25 cellular contexts compared by ENCODE assay signal in genomic region chr1:243568793-243569192, GRCh38.
A peak's percentile ranks its signal among the peaks of the same experiment; 100 is the strongest.
DNase-seq lines count a peak whose midpoint lies in the region; FAIRE-seq and TF ChIP-seq lines count a peak whose summit lies in the region.
"Had no signal": no experiment of that assay in that cellular context is flagged by ENCODE, and none has a peak within 500 bp of the region (broad histone marks: within the 10 kb centered on the region; RNA-seq: fewer than 3 reads in every experiment).

No MANE protein-coding gene starts in this region.

- peak; percentile 64 for FAIRE-seq in astrocyte (lab: Jason Lieb, UNC)
- FAIRE-seq: A549, pancreas had no signal

- no peaks in the 10 kb centered on the region for H3K9me3 Mint-ChIP-seq in astrocyte (ENCODE audit: unreplicated experiment)
- no peaks in the 10 kb centered on the region for H3K9me3 Mint-ChIP-seq in activated CD4-positive, alpha-beta memory T cell treated with anti-CD3 and anti-CD28 coated beads, Interleukin-2, amount 10 ng/mL, durations not matched to agents 7 days and 5 days
- H3K9me3 Mint-ChIP-seq: activated T-helper 1 cell treated with anti-CD3 and anti-CD28 coated beads, Interleukin-12 subunit alpha, Interleukin-12 subunit beta, Interleukin-2, Interleukin-4 antibody, amounts not matched to agents 30 ng/mL and 10 ng/mL and 1 ng/mL, durations not matched to agents 14 hours and 24 hours and 36 hours; CD8-positive, alpha-beta T cell; dendritic cell treated with granulocyte-macrophage colony-stimulating factor and Interleukin-4, amounts not matched to agents 40 ng/mL and 50 ng/mL, for 4 days; natural killer cell had no signal

- H3K27me3 Mint-ChIP-seq in astrocyte (ENCODE audit: low read depth, unreplicated experiment), result no peaks in the 10 kb centered on the region
- no peaks in the 10 kb centered on the region for H3K27me3 Mint-ChIP-seq in activated CD4-positive, alpha-beta memory T cell treated with anti-CD3 and anti-CD28 coated beads, Interleukin-2, amount 10 ng/mL, durations not matched to agents 7 days and 5 days
- H3K27me3 Mint-ChIP-seq: activated CD4-positive, alpha-beta T cell treated with anti-CD3 and anti-CD28 coated beads for 36 hours; activated CD8-positive, alpha-beta memory T cell treated with anti-CD3 and anti-CD28 coated beads, Interleukin-2, amount 10 ng/mL, durations not matched to agents 7 days and 5 days; activated naive CD8-positive, alpha-beta T cell; dendritic cell treated with granulocyte-macrophage colony-stimulating factor and Interleukin-4, amounts not matched to agents 40 ng/mL and 50 ng/mL, for 4 days had no signal

- H3K4me1 ChIP-seq in ACC112 (ENCODE audit: control insufficient read depth, insufficient read depth, low read length, unreplicated experiment), result peaks cover 13% of the 10 kb centered on the region
- peaks cover 17% of the 10 kb centered on the region for H3K4me1 ChIP-seq in GM23248 (ENCODE audit: insufficient read depth)
- H3K4me1 ChIP-seq in astrocyte (ENCODE audit: insufficient read depth, low read length), result peaks cover 4% of the 10 kb centered on the region
- H3K4me1 ChIP-seq: A549, pancreas, vagina had no signal

- no peaks in the 10 kb centered on the region for H3K9me2 ChIP-seq in GM23248 (ENCODE audit: insufficient read depth)

- H3K79me2 ChIP-seq in ACC112 (ENCODE audit: control insufficient read depth, insufficient read depth, low read length, unreplicated experiment), result no peaks in the 10 kb centered on the region
- no peaks in the 10 kb centered on the region for H3K79me2 ChIP-seq in GM23248 (ENCODE audit: insufficient read depth)
- no peaks in the 10 kb centered on the region for H3K79me2 ChIP-seq in astrocyte (ENCODE audit: insufficient read depth, low read length)

- H3K9me3 ChIP-seq in GM23248 (ENCODE audit: low read depth) (no peaks in the 10 kb centered on the region), astrocyte (ENCODE audit: insufficient read depth, low read depth, low read length) (no peaks in the 10 kb centered on the region)
- H3K9me3 ChIP-seq: A549, pancreas, vagina had no signal

- WGBS in GM23248 (ENCODE audit: low coverage in 1 of 2, low lambda C conversion rate in 2 of 2, missing lambda C conversion rate in 2 of 2), 2 experiments, result 25 to 31% methylated on average over 4 of the region's 4 CpGs

- peak overlapping the region; percentile 13; the same call in 1 of the 2 replicates for H3K27ac ChIP-seq in ACC112 (ENCODE audit: low read depth, low read length)
- H3K27ac ChIP-seq in GM23248, result peak overlapping the region; percentile 70
- peak overlapping the region; percentile 20 for H3K27ac ChIP-seq in astrocyte (ENCODE audit: low read depth, low read length)
- H3K27ac ChIP-seq: A549, brain microvascular endothelial cell, pancreas, vagina had no signal

- no peaks in the 10 kb centered on the region for H3K4me1 Mint-ChIP-seq in astrocyte (ENCODE audit: low read depth, unreplicated experiment)
- H3K4me1 Mint-ChIP-seq in activated CD4-positive, alpha-beta memory T cell treated with anti-CD3 and anti-CD28 coated beads, Interleukin-2, amount 10 ng/mL, durations not matched to agents 7 days and 5 days, result no peaks in the 10 kb centered on the region
- H3K4me1 Mint-ChIP-seq: activated CD4-positive, alpha-beta T cell treated with anti-CD3 and anti-CD28 coated beads for 36 hours had no signal

- H3K36me3 Mint-ChIP-seq in astrocyte (ENCODE audit: low read depth, unreplicated experiment), result peaks cover 5% of the 10 kb centered on the region
- peaks cover 9% of the 10 kb centered on the region for H3K36me3 Mint-ChIP-seq in activated CD4-positive, alpha-beta memory T cell treated with anti-CD3 and anti-CD28 coated beads, Interleukin-2, amount 10 ng/mL, durations not matched to agents 7 days and 5 days (ENCODE audit: low read depth)
- H3K36me3 Mint-ChIP-seq: natural killer cell had no signal

- POLR2A ChIA-PET in activated CD4-positive, alpha-beta memory T cell treated with anti-CD3 and anti-CD28 coated beads, Interleukin-2, amount 10 ng/mL, durations not matched to agents 7 days and 5 days (lab: Charles Lee), result no interaction called here

- CTCF ChIA-PET in activated CD4-positive, alpha-beta memory T cell treated with anti-CD3 and anti-CD28 coated beads, Interleukin-2, amount 10 ng/mL, durations not matched to agents 7 days and 5 days (lab: Charles Lee), result no interaction called here

- H3K9ac ChIP-seq in GM23248, result peak overlapping the region; percentile 40
- H3K9ac ChIP-seq in astrocyte (ENCODE audit: low read length), result peak overlapping the region; percentile 13

- H3K4me2 ChIP-seq in GM23248 (ENCODE audit: unreplicated experiment), result peak overlapping the region; percentile 14
- peak overlapping the region; percentile 24 for H3K4me2 ChIP-seq in astrocyte (ENCODE audit: low read length)
- H3K4me2 ChIP-seq: A549 had no signal

- H3K36me3 ChIP-seq in ACC112 (ENCODE audit: insufficient read depth, low read length) (peaks cover 19% of the 10 kb centered on the region), GM23248 (ENCODE audit: low read depth) (peaks cover 12% of the 10 kb centered on the region; the same call in 1 of the 2 replicates), astrocyte (ENCODE audit: insufficient read depth, low read length) (no peaks in the 10 kb centered on the region)
- H3K36me3 ChIP-seq: brain microvascular endothelial cell, pancreas, vagina had no signal

- H3K4me3 ChIP-seq in ACC112 (ENCODE audit: low read depth, low read length), result 0 out of 2 replicates have a peak overlapping the region, but pooled peaks have one; percentile 0
- 0 out of 2 replicates have a peak overlapping the region, but pooled peaks have one; percentile 1 for H3K4me3 ChIP-seq in GM23248
- H3K4me3 ChIP-seq in astrocyte (ENCODE audit: insufficient read depth, low read depth, low read length), result no peak overlapping the region
- H3K4me3 ChIP-seq in fibroblast of mammary gland (ENCODE audit: control insufficient read depth, low read depth, low read length), result no peak overlapping the region
- H3K4me3 ChIP-seq: A549, pancreas, vagina had no signal

- peaks cover 30% of the 10 kb centered on the region for H3F3A ChIP-seq in GM23248 (ENCODE audit: insufficient read depth)

- H3K4me3 Mint-ChIP-seq in astrocyte (ENCODE audit: unreplicated experiment), result no peak overlapping the region
- H3K4me3 Mint-ChIP-seq in activated CD4-positive, alpha-beta memory T cell treated with anti-CD3 and anti-CD28 coated beads, Interleukin-2, amount 10 ng/mL, durations not matched to agents 7 days and 5 days, result no peak overlapping the region
- H3K4me3 Mint-ChIP-seq: activated CD4-positive, alpha-beta T cell treated with anti-CD3 and anti-CD28 coated beads for 36 hours; activated CD8-positive, alpha-beta memory T cell treated with anti-CD3 and anti-CD28 coated beads, Interleukin-2, amount 10 ng/mL, durations not matched to agents 7 days and 5 days; activated naive CD8-positive, alpha-beta T cell; activated T-helper 1 cell treated with anti-CD3 and anti-CD28 coated beads, Interleukin-12 subunit alpha, Interleukin-12 subunit beta, Interleukin-2, Interleukin-4 antibody, amounts not matched to agents 30 ng/mL and 10 ng/mL and 1 ng/mL, durations not matched to agents 14 hours and 24 hours and 36 hours; CD8-positive, alpha-beta T cell; dendritic cell treated with granulocyte-macrophage colony-stimulating factor and Interleukin-4, amounts not matched to agents 40 ng/mL and 50 ng/mL, for 4 days; natural killer cell had no signal

- DNase-seq in GM23248 (peak; percentile 70), astrocyte (ENCODE audit: low read depth) (peak; percentile 83), fibroblast of mammary gland (ENCODE audit: low read depth) (peak; percentile 66), NCI-H82 treated with DMSO at 0.1 percent for 48 hours (lab: John Stamatoyannopoulos, UW; ENCODE audit: unreplicated experiment) (no peak), middle frontal gyrus (ENCODE audit: extremely low spot score, low spot score) (no peak)
- no peak for DNase-seq in activated CD4-positive, alpha-beta memory T cell treated with anti-CD3 and anti-CD28 coated beads, Interleukin-2, amount 10 ng/mL, durations not matched to agents 7 days and 5 days
- no peak for DNase-seq in activated effector memory CD4-positive, alpha-beta T cell treated with Interleukin-2 at 50 U/mL for 16 hours
- DNase-seq: activated CD4-positive, alpha-beta T cell treated with anti-CD3 and anti-CD28 coated beads for 36 hours; activated CD8-positive, alpha-beta memory T cell treated with anti-CD3 and anti-CD28 coated beads, Interleukin-2, amount 10 ng/mL, durations not matched to agents 7 days and 5 days; brain microvascular endothelial cell; CD8-positive, alpha-beta T cell; Kasumi-1; left cardiac atrium; mesendoderm; natural killer cell; NCI-H1105 treated with DMSO at 0.1 percent for 48 hours; NCI-H2081 treated with DMSO at 0.1 percent for 48 hours; NCI-H524; pancreas had no signal

- no peaks in the 10 kb centered on the region for H4K20me1 ChIP-seq in GM23248 (ENCODE audit: insufficient read depth)
- H4K20me1 ChIP-seq in astrocyte (ENCODE audit: insufficient read depth, low read length), result no peaks in the 10 kb centered on the region

- H3K27me3 ChIP-seq in ACC112 (ENCODE audit: insufficient read depth, low read length) (no peaks in the 10 kb centered on the region), GM23248 (replicated peaks; ENCODE audit: insufficient read depth) (no peaks in the 10 kb centered on the region), astrocyte (ENCODE audit: insufficient read depth, low read length) (no peaks in the 10 kb centered on the region)
- H3K27me3 ChIP-seq: brain microvascular endothelial cell, pancreas, vagina had no signal

- H3K27ac Mint-ChIP-seq in astrocyte (ENCODE audit: unreplicated experiment), result no peak overlapping the region
- no peak overlapping the region for H3K27ac Mint-ChIP-seq in activated CD4-positive, alpha-beta memory T cell treated with anti-CD3 and anti-CD28 coated beads, Interleukin-2, amount 10 ng/mL, durations not matched to agents 7 days and 5 days
- H3K27ac Mint-ChIP-seq: activated CD4-positive, alpha-beta T cell treated with anti-CD3 and anti-CD28 coated beads for 36 hours; activated CD8-positive, alpha-beta memory T cell treated with anti-CD3 and anti-CD28 coated beads, Interleukin-2, amount 10 ng/mL, durations not matched to agents 7 days and 5 days; activated naive CD8-positive, alpha-beta T cell; activated T-helper 1 cell treated with anti-CD3 and anti-CD28 coated beads, Interleukin-12 subunit alpha, Interleukin-12 subunit beta, Interleukin-2, Interleukin-4 antibody, amounts not matched to agents 30 ng/mL and 10 ng/mL and 1 ng/mL, durations not matched to agents 14 hours and 24 hours and 36 hours; CD8-positive, alpha-beta T cell; dendritic cell treated with granulocyte-macrophage colony-stimulating factor and Interleukin-4, amounts not matched to agents 40 ng/mL and 50 ng/mL, for 4 days; natural killer cell had no signal

- in situ Hi-C loops in GM23248 (cut with MboI), result no loop called here

- TF ChIP-seq CTCF in astrocyte (IDR thresholded peaks at IDR 0.05; ENCODE audit: insufficient read depth, low read depth, low read length) (no peak), fibroblast of mammary gland (conservative IDR thresholded peaks at IDR 0.05; ENCODE audit: control insufficient read depth, insufficient read depth, low read depth, low read length) (no peak)

- H2AFZ ChIP-seq in ACC112 (ENCODE audit: low read length, unreplicated experiment) (no peak overlapping the region), GM23248 (no peak overlapping the region), astrocyte (ENCODE audit: low read depth, low read length) (no peak overlapping the region)

Comparison
In these comparisons a context has a peak if more than half of its experiments do, and no peak if none do; other contexts are left out.
1. H3K27ac ChIP-seq: peak in every context shown above with its lines; median percentile 70 in GM23248; 20 in astrocyte; 13 in ACC112.
2. H3K4me3 ChIP-seq: peak in ACC112 (single experiment) and GM23248 (single experiment); none in astrocyte (single experiment) and fibroblast of mammary gland (single experiment).
3. DNase-seq: peak in GM23248 (single experiment), astrocyte (single experiment) and fibroblast of mammary gland (single experiment); none in NCI-H82 treated with DMSO at 0.1 percent for 48 hours (single experiment), activated CD4-positive, alpha-beta memory T cell treated with anti-CD3 and anti-CD28 coated beads, Interleukin-2, amount 10 ng/mL, durations not matched to agents 7 days and 5 days (single experiment), activated effector memory CD4-positive, alpha-beta T cell treated with Interleukin-2 at 50 U/mL for 16 hours (single experiment) and middle frontal gyrus (single experiment).